ENCODE assay signal across 8 cellular contexts in genomic region chr1:156106624-156107488, GRCh38. TPM values are rescaled to one million over a fixed set of nuclear protein-coding genes. Genes with fewer than 3 reads are reported as not detected.
DNase-seq lines count a peak whose midpoint lies in the region; ATAC-seq, FAIRE-seq and TF ChIP-seq lines count a peak whose summit lies in the region.

No MANE protein-coding gene starts in this region.

- H3K4me2 ChIP-seq in KMS-11 (peak overlapping the region; percentile 99), HepG2 (ENCODE audit: low read depth, low read length) (peak overlapping the region; percentile 93)

- 21% methylated on average over 13 of the region's 14 CpGs for WGBS in HepG2 (ENCODE audit: low lambda C conversion rate)
- 58% methylated on average over 14 of the region's 14 CpGs for WGBS in thymus

- TF ChIP-seq POLR2A in HepG2 (IDR thresholded peaks at IDR 0.05; ENCODE audit: insufficient read depth in 1 of 2, low read depth in 2 of 2, low read length in 2 of 2), result no peak

- H3K27ac ChIP-seq in KMS-11, result peak overlapping the region; percentile 97
- peak overlapping the region; percentile 60 for H3K27ac ChIP-seq in HepG2 (ENCODE audit: extremely low read length, insufficient read depth, low read length)
- H3K27ac ChIP-seq in thymus (ENCODE audit: low read depth), result peak overlapping the region; percentile 52

- in situ Hi-C loops in HepG2 (cut with HindIII; ENCODE audit: extremely low pct_ligation_motif_present, low pct_unique_long_range_greater_than_20kb), result no loop called here

- no peak for TF ChIP-seq RAD21 in HepG2 (CRISPR knock-in tag; IDR thresholded peaks at IDR 0.05)

- DNase-seq in ELF-1 (ENCODE audit: low read depth, low spot score) (peak; percentile 95), MCF 10A (ENCODE audit: unreplicated experiment) (no peak), HepG2 (ENCODE audit: low spot score) (no peak), NCI-H1694 treated with DMSO at 0.1 percent for 48 hours (lab: John Stamatoyannopoulos, UW) (no peak), NCI-H2196 treated with DMSO at 0.1 percent for 48 hours (lab: John Stamatoyannopoulos, UW; ENCODE audit: unreplicated experiment) (no peak)

- H3K27me3 Mint-ChIP-seq in MCF 10A (ENCODE audit: insufficient read depth, unreplicated experiment), result no peaks in the 10 kb centered on the region

- no peaks in the 10 kb centered on the region for H4K20me1 ChIP-seq in KMS-11 (ENCODE audit: insufficient read depth)
- no peaks in the 10 kb centered on the region for H4K20me1 ChIP-seq in HepG2 (ENCODE audit: insufficient read depth, low read length)

- H3K79me2 ChIP-seq in KMS-11 (ENCODE audit: insufficient read depth, low read depth) (no peaks in the 10 kb centered on the region), HepG2 (ENCODE audit: insufficient read depth, low read length) (no peaks in the 10 kb centered on the region)

- TF ChIP-seq EP300 in HepG2 (IDR thresholded peaks at IDR 0.05; ENCODE audit: low read depth in 2 of 2, low read length in 2 of 2) (no peak), HepG2 (CRISPR knock-in tag; IDR thresholded peaks at IDR 0.05; ENCODE audit: borderline replicate concordance) (no peak)

- peak overlapping the region; percentile 97 for H3K9ac ChIP-seq in KMS-11
- H3K9ac ChIP-seq in HepG2 (ENCODE audit: insufficient read depth, low read depth, low read length), result peak overlapping the region; percentile 71

- TSS peak; percentile 82 for BruUV-seq in MCF 10A (replicated peaks; lab: Mats Ljungman, UMichigan)
- BruUV-seq in HepG2 (replicated peaks; lab: Mats Ljungman, UMichigan), result TSS peak; percentile 76

- intact Hi-C loops in MCF 10A (cut with micrococcal nuclease), result loop anchor here (1.0 kb wide), 1 partner anchor 7 kb away; the partner anchor contains the start of gene LMNA
- intact Hi-C loops in HepG2 (cut with micrococcal nuclease; ENCODE audit: unreplicated experiment), result loop anchor here (1.0 kb wide), 1 partner anchor 21 kb away; no protein-coding TSS in a partner anchor

- peak overlapping the region; percentile 62 for H3K4me3 Mint-ChIP-seq in MCF 10A (ENCODE audit: unreplicated experiment)

- H3K4me1 ChIP-seq in KMS-11 (ENCODE audit: low read depth, poor library complexity, severe bottlenecking) (peaks cover 48% of the 10 kb centered on the region), HepG2 (ENCODE audit: insufficient read depth, low read length) (peaks cover 81% of the 10 kb centered on the region), thymus (ENCODE audit: control insufficient read depth, insufficient read depth, low read length) (no peaks in the 10 kb centered on the region)

- POLR2A ChIA-PET in MCF 10A (lab: Yijun Ruan, JAX) (interaction anchor here (0.6 to 28.2 kb wide), 11 partner anchors 8 to 176 kb away, joined by 3 to 960 read pairs (median 3); partner anchors contain the start of genes LMNA, PMF1 and SMG5), HepG2 (lab: Yijun Ruan, JAX) (interaction anchor here (0.9 to 6.9 kb wide), 7 partner anchors 8 to 21 kb away, joined by 3 to 84 read pairs (median 44); partner anchors contain the start of gene LMNA)

- H3K36me3 ChIP-seq in KMS-11 (ENCODE audit: insufficient read depth), result no peaks in the 10 kb centered on the region
- no peaks in the 10 kb centered on the region for H3K36me3 ChIP-seq in HepG2 (replicated peaks in 1 of 2; ENCODE audit: control insufficient read depth in 1 of 2, insufficient read depth in 2 of 2, low read length in 2 of 2)
- H3K36me3 ChIP-seq in thymus (ENCODE audit: control insufficient read depth, insufficient read depth), result no peaks in the 10 kb centered on the region

- peak overlapping the region; percentile 89 for H2AFZ ChIP-seq in KMS-11 (ENCODE audit: low read depth)
- no peak overlapping the region for H2AFZ ChIP-seq in HepG2 (ENCODE audit: low read length)

- ATAC-seq in HepG2, result peak; percentile 8
- no peak for ATAC-seq in HG02763 (IDR thresholded peaks at IDR 0.05; ENCODE audit: unreplicated experiment)

- H3K4me3 ChIP-seq in KMS-11 (IDR thresholded peaks at IDR 0.05; ENCODE audit: insufficient read depth, low read depth, low read length) (no peak overlapping the region), HepG2 (replicated peaks in 1 of 3; ENCODE audit: insufficient read depth in 1 of 3, low read depth in 2 of 3, low read length in 3 of 3) (peak overlapping the region; percentile 45 to 74 (median 51); a peak in 5 of 6 replicates), thymus (ENCODE audit: low read length) (peak overlapping the region; percentile 51)

- H3K9me3 ChIP-seq in HepG2 (ENCODE audit: low read length) (no peaks in the 10 kb centered on the region), thymus (ENCODE audit: control insufficient read depth) (no peaks in the 10 kb centered on the region)

- peaks cover 63% of the 10 kb centered on the region for H3K4me1 Mint-ChIP-seq in MCF 10A (ENCODE audit: insufficient read depth, unreplicated experiment)

- H3K9me3 Mint-ChIP-seq in MCF 10A (ENCODE audit: unreplicated experiment), result no peaks in the 10 kb centered on the region

- CTCF ChIA-PET in MCF 10A (lab: Yijun Ruan, JAX), result interaction anchor here (0.5 to 26.9 kb wide), 9 partner anchors 16 to 248 kb away, joined by 3 to 1892 read pairs (median 4); partner anchors contain the start of genes LMNA, SEMA4A and SYT11
- CTCF ChIA-PET in HepG2 (lab: Yijun Ruan, JAX; ENCODE audit: low intra/inter-chr PET ratio, low total read pairs), result no interaction called here

- no peak for FAIRE-seq in HepG2 (lab: Jason Lieb, UNC)

- H3K27me3 ChIP-seq in KMS-11 (ENCODE audit: insufficient read depth, low read depth), result no peaks in the 10 kb centered on the region
- H3K27me3 ChIP-seq in HepG2 (ENCODE audit: control insufficient read depth in 1 of 2, insufficient read depth in 2 of 2, low read length in 2 of 2), result 0 out of 5 replicates have a peak, but pooled peaks cover 0 to 8% of the 10 kb centered on the region in 2 experiments
- peaks cover 3% of the 10 kb centered on the region for H3K27me3 ChIP-seq in thymus (ENCODE audit: control insufficient read depth, insufficient read depth)

- TF ChIP-seq CTCF in KMS-11 (conservative IDR thresholded peaks at IDR 0.05; ENCODE audit: low read depth, low read length), result 0 out of 2 replicates have a peak, but pooled peaks have one; percentile 14
- TF ChIP-seq CTCF in MCF 10A (IDR thresholded peaks at IDR 0.05; ENCODE audit: unreplicated experiment), result no peak
- no peak for TF ChIP-seq CTCF in HepG2 (CRISPR knock-in tag; IDR thresholded peaks at IDR 0.05)

- H3K27ac Mint-ChIP-seq in MCF 10A (ENCODE audit: low read depth, unreplicated experiment), result peak overlapping the region; percentile 91

- peaks cover 7% of the 10 kb centered on the region for H3K36me3 Mint-ChIP-seq in MCF 10A (ENCODE audit: insufficient read depth, unreplicated experiment)

RNA-seq across cellular contexts. Expression of gene LMNA, which starts 7.7 kb away (rescaled TPM):
- total RNA-seq in MCF 10A (2022) (620 and 716 TPM in 2 replicates), HepG2 (2016; rRNA removed; fragmentation: Illumina TruSeq; extraction: Trizol) (190 and 225 TPM in 2 replicates)
- total RNA-seq in HepG2 (2016; cell fraction: cytosol; rRNA removed; fragmentation: Illumina TruSeq; extraction: Trizol; ENCODE audit: low read depth), result 16.7 and 20.3 TPM in 2 replicates
- total RNA-seq in HepG2 (2016; cell fraction: insoluble cytoplasmic fraction; rRNA removed; fragmentation: Illumina TruSeq; extraction: Trizol), result 150 and 214 TPM in 2 replicates
- 22.8 and 26.6 TPM in 2 replicates for total RNA-seq in HepG2 (2016; cell fraction: membrane; rRNA removed; fragmentation: Illumina TruSeq; extraction: Trizol)
- total RNA-seq in HepG2 (2016; cell fraction: nucleus; rRNA removed; fragmentation: Illumina TruSeq; extraction: Trizol), result 106 and 117 TPM in 2 replicates
- polyA plus RNA-seq in HepG2 (2011; rRNA removed) (107 and 110 TPM in 2 replicates), thymus (68.3 TPM)
- 79.6 and 122 TPM in 2 replicates for polyA plus RNA-seq in HepG2 (2011; cell fraction: cytosol; rRNA removed)
- polyA plus RNA-seq in HepG2 (2011; cell fraction: nucleus; rRNA removed), result 236 and 366 TPM in 2 replicates
- polyA plus RNA-seq in HepG2 (2012), result 86.7 and 101 TPM in 2 replicates
- polyA plus RNA-seq in HepG2 (2016; cell fraction: cytosol; fragmentation: Illumina TruSeq; extraction: Trizol; ENCODE audit: low read depth), result 11.1 and 13.2 TPM in 2 replicates
- 143 and 179 TPM in 2 replicates for polyA plus RNA-seq in HepG2 (2016; cell fraction: insoluble cytoplasmic fraction; fragmentation: Illumina TruSeq; extraction: Trizol; ENCODE audit: low read depth)
- 12.6 and 16.9 TPM in 2 replicates for polyA plus RNA-seq in HepG2 (2016; cell fraction: membrane; fragmentation: Illumina TruSeq; extraction: Trizol; ENCODE audit: low read depth)
- polyA plus RNA-seq in HepG2 (2016; cell fraction: nucleus; fragmentation: Illumina TruSeq; extraction: Trizol; ENCODE audit: insufficient read depth, low read depth), result 177 and 182 TPM in 2 replicates
- polyA minus RNA-seq in HepG2 (2011; rRNA and poly(A)+ RNA removed; ENCODE audit: low replicate concordance), result 159 and 307 TPM in 2 replicates
- polyA minus RNA-seq in HepG2 (2011; cell fraction: cytosol; rRNA and poly(A)+ RNA removed), result 120 and 130 TPM in 2 replicates
- 67.7 and 70.4 TPM in 2 replicates for polyA minus RNA-seq in HepG2 (2011; cell fraction: nucleus; rRNA and poly(A)+ RNA removed)

RNA-seq across cellular contexts. Expression of gene MEX3A, which starts 24.6 kb away (rescaled TPM):
- 0.88 and 0.91 TPM in 2 replicates for total RNA-seq in MCF 10A (2022)
- 7.6 TPM in 2 replicates for total RNA-seq in HepG2 (2016; rRNA removed; fragmentation: Illumina TruSeq; extraction: Trizol)
- total RNA-seq in HepG2 (2016; cell fraction: cytosol; rRNA removed; fragmentation: Illumina TruSeq; extraction: Trizol; ENCODE audit: low read depth), result 1.4 and 2.5 TPM in 2 replicates
- 5.3 and 7.9 TPM in 2 replicates for total RNA-seq in HepG2 (2016; cell fraction: insoluble cytoplasmic fraction; rRNA removed; fragmentation: Illumina TruSeq; extraction: Trizol)
- total RNA-seq in HepG2 (2016; cell fraction: membrane; rRNA removed; fragmentation: Illumina TruSeq; extraction: Trizol), result 4.5 and 7.8 TPM in 2 replicates
- 6.2 and 7.5 TPM in 2 replicates for total RNA-seq in HepG2 (2016; cell fraction: nucleus; rRNA removed; fragmentation: Illumina TruSeq; extraction: Trizol)
- polyA plus RNA-seq in HepG2 (2011; rRNA removed), result 9.0 and 9.1 TPM in 2 replicates
- polyA plus RNA-seq in HepG2 (2011; cell fraction: cytosol; rRNA removed), result 7.3 and 8.1 TPM in 2 replicates
- polyA plus RNA-seq in HepG2 (2011; cell fraction: nucleus; rRNA removed), result 11.9 and 12.9 TPM in 2 replicates
- polyA plus RNA-seq in HepG2 (2012), result 4.3 and 9.1 TPM in 2 replicates
- polyA plus RNA-seq in HepG2 (2016; cell fraction: cytosol; fragmentation: Illumina TruSeq; extraction: Trizol; ENCODE audit: low read depth), result 2.9 and 3.3 TPM in 2 replicates
- polyA plus RNA-seq in HepG2 (2016; cell fraction: insoluble cytoplasmic fraction; fragmentation: Illumina TruSeq; extraction: Trizol; ENCODE audit: low read depth), result 10.7 and 11.1 TPM in 2 replicates
- 4.7 and 6.0 TPM in 2 replicates for polyA plus RNA-seq in HepG2 (2016; cell fraction: membrane; fragmentation: Illumina TruSeq; extraction: Trizol; ENCODE audit: low read depth)
- polyA plus RNA-seq in HepG2 (2016; cell fraction: nucleus; fragmentation: Illumina TruSeq; extraction: Trizol; ENCODE audit: insufficient read depth, low read depth), result 14.7 and 15.4 TPM in 2 replicates
- 2.3 and 13.0 TPM in 2 replicates for polyA minus RNA-seq in HepG2 (2011; rRNA and poly(A)+ RNA removed; ENCODE audit: low replicate concordance)
- polyA minus RNA-seq in HepG2 (2011; cell fraction: cytosol; rRNA and poly(A)+ RNA removed), result 10.6 and 11.8 TPM in 2 replicates
- 4.1 and 6.2 TPM in 2 replicates for polyA minus RNA-seq in HepG2 (2011; cell fraction: nucleus; rRNA and poly(A)+ RNA removed)
- polyA plus RNA-seq in thymus, result 0.55 TPM

RNA-seq across cellular contexts. Expression of gene RAB25, which starts 45.9 kb away (rescaled TPM):
- total RNA-seq in MCF 10A (2022), result 1.6 and 5.5 TPM in 2 replicates
- total RNA-seq in HepG2 (2016; rRNA removed; fragmentation: Illumina TruSeq; extraction: Trizol), result 0.20 TPM in 1 of 2 replicates, not detected in the other
- not detected in 2 replicates for total RNA-seq in HepG2 (2016; cell fraction: cytosol; rRNA removed; fragmentation: Illumina TruSeq; extraction: Trizol; ENCODE audit: low read depth)
- total RNA-seq in HepG2 (2016; cell fraction: insoluble cytoplasmic fraction; rRNA removed; fragmentation: Illumina TruSeq; extraction: Trizol), result 0.17 TPM in 1 of 2 replicates, not detected in the other
- 0.17 TPM in 1 of 2 replicates, not detected in the other for total RNA-seq in HepG2 (2016; cell fraction: membrane; rRNA removed; fragmentation: Illumina TruSeq; extraction: Trizol)
- not detected in 2 replicates for total RNA-seq in HepG2 (2016; cell fraction: nucleus; rRNA removed; fragmentation: Illumina TruSeq; extraction: Trizol)
- polyA plus RNA-seq in HepG2 (2011; rRNA removed), result 0.12 and 0.22 TPM in 2 replicates
- polyA plus RNA-seq in HepG2 (2011; cell fraction: cytosol; rRNA removed), result 0.12 and 0.21 TPM in 2 replicates
- polyA plus RNA-seq in HepG2 (2011; cell fraction: nucleus; rRNA removed), result 0.33 and 0.37 TPM in 2 replicates
- 0.33 and 0.34 TPM in 2 replicates for polyA plus RNA-seq in HepG2 (2012)
- polyA plus RNA-seq in HepG2 (2016; cell fraction: cytosol; fragmentation: Illumina TruSeq; extraction: Trizol; ENCODE audit: low read depth), result not detected in 2 replicates
- polyA plus RNA-seq in HepG2 (2016; cell fraction: insoluble cytoplasmic fraction; fragmentation: Illumina TruSeq; extraction: Trizol; ENCODE audit: low read depth), result not detected in 2 replicates
- polyA plus RNA-seq in HepG2 (2016; cell fraction: membrane; fragmentation: Illumina TruSeq; extraction: Trizol; ENCODE audit: low read depth), result not detected in 2 replicates
- not detected in 2 replicates for polyA plus RNA-seq in HepG2 (2016; cell fraction: nucleus; fragmentation: Illumina TruSeq; extraction: Trizol; ENCODE audit: insufficient read depth, low read depth)
- not detected in 2 replicates for polyA minus RNA-seq in HepG2 (2011; rRNA and poly(A)+ RNA removed; ENCODE audit: low replicate concordance)
- not detected in 2 replicates for polyA minus RNA-seq in HepG2 (2011; cell fraction: cytosol; rRNA and poly(A)+ RNA removed)
- not detected in 2 replicates for polyA minus RNA-seq in HepG2 (2011; cell fraction: nucleus; rRNA and poly(A)+ RNA removed)
- polyA plus RNA-seq in thymus, result 43.1 TPM

RNA-seq across cellular contexts. Expression of gene SEMA4A, which starts 46.5 kb away (rescaled TPM):
- total RNA-seq in MCF 10A (2022) (1.5 and 4.7 TPM in 2 replicates), HepG2 (2016; rRNA removed; fragmentation: Illumina TruSeq; extraction: Trizol) (0.09 TPM in 1 of 2 replicates, not detected in the other)
- not detected in 2 replicates for total RNA-seq in HepG2 (2016; cell fraction: cytosol; rRNA removed; fragmentation: Illumina TruSeq; extraction: Trizol; ENCODE audit: low read depth)
- 0.15 TPM in 1 of 2 replicates, not detected in the other for total RNA-seq in HepG2 (2016; cell fraction: insoluble cytoplasmic fraction; rRNA removed; fragmentation: Illumina TruSeq; extraction: Trizol)
- total RNA-seq in HepG2 (2016; cell fraction: membrane; rRNA removed; fragmentation: Illumina TruSeq; extraction: Trizol), result not detected in 2 replicates
- total RNA-seq in HepG2 (2016; cell fraction: nucleus; rRNA removed; fragmentation: Illumina TruSeq; extraction: Trizol), result 0.13 TPM in 1 of 2 replicates, not detected in the other
- polyA plus RNA-seq in HepG2 (2011; rRNA removed) (0.14 and 0.20 TPM in 2 replicates), thymus (14.8 TPM)
- 0.08 and 0.09 TPM in 2 replicates for polyA plus RNA-seq in HepG2 (2011; cell fraction: cytosol; rRNA removed)
- polyA plus RNA-seq in HepG2 (2011; cell fraction: nucleus; rRNA removed), result 0.21 and 0.61 TPM in 2 replicates
- 0.19 and 0.21 TPM in 2 replicates for polyA plus RNA-seq in HepG2 (2012)
- not detected in 2 replicates for polyA plus RNA-seq in HepG2 (2016; cell fraction: cytosol; fragmentation: Illumina TruSeq; extraction: Trizol; ENCODE audit: low read depth)
- 0.45 TPM in 1 of 2 replicates, not detected in the other for polyA plus RNA-seq in HepG2 (2016; cell fraction: insoluble cytoplasmic fraction; fragmentation: Illumina TruSeq; extraction: Trizol; ENCODE audit: low read depth)
- not detected in 2 replicates for polyA plus RNA-seq in HepG2 (2016; cell fraction: membrane; fragmentation: Illumina TruSeq; extraction: Trizol; ENCODE audit: low read depth)
- 0.15 TPM in 1 of 2 replicates, not detected in the other for polyA plus RNA-seq in HepG2 (2016; cell fraction: nucleus; fragmentation: Illumina TruSeq; extraction: Trizol; ENCODE audit: insufficient read depth, low read depth)
- polyA minus RNA-seq in HepG2 (2011; rRNA and poly(A)+ RNA removed; ENCODE audit: low replicate concordance), result 0.88 and 18.6 TPM in 2 replicates
- polyA minus RNA-seq in HepG2 (2011; cell fraction: cytosol; rRNA and poly(A)+ RNA removed), result not detected in 2 replicates
- polyA minus RNA-seq in HepG2 (2011; cell fraction: nucleus; rRNA and poly(A)+ RNA removed), result 0.39 TPM in 1 of 2 replicates, not detected in the other

RNA-seq across cellular contexts. Expression of gene LAMTOR2, which starts 52.3 kb away (rescaled TPM):
- 88.1 and 104 TPM in 2 replicates for total RNA-seq in MCF 10A (2022)
- total RNA-seq in HepG2 (2016; rRNA removed; fragmentation: Illumina TruSeq; extraction: Trizol), result 66.4 and 84.0 TPM in 2 replicates
- 39.6 and 58.1 TPM in 2 replicates for total RNA-seq in HepG2 (2016; cell fraction: cytosol; rRNA removed; fragmentation: Illumina TruSeq; extraction: Trizol; ENCODE audit: low read depth)
- total RNA-seq in HepG2 (2016; cell fraction: insoluble cytoplasmic fraction; rRNA removed; fragmentation: Illumina TruSeq; extraction: Trizol), result 68.2 and 78.9 TPM in 2 replicates
- total RNA-seq in HepG2 (2016; cell fraction: membrane; rRNA removed; fragmentation: Illumina TruSeq; extraction: Trizol), result 45.1 and 68.3 TPM in 2 replicates
- total RNA-seq in HepG2 (2016; cell fraction: nucleus; rRNA removed; fragmentation: Illumina TruSeq; extraction: Trizol), result 22.4 and 23.2 TPM in 2 replicates
- polyA plus RNA-seq in HepG2 (2011; rRNA removed), result 36.5 and 44.9 TPM in 2 replicates
- polyA plus RNA-seq in HepG2 (2011; cell fraction: cytosol; rRNA removed), result 45.1 and 65.7 TPM in 2 replicates
- polyA plus RNA-seq in HepG2 (2011; cell fraction: nucleus; rRNA removed), result 14.0 and 16.2 TPM in 2 replicates
- polyA plus RNA-seq in HepG2 (2012), result 28.1 and 35.0 TPM in 2 replicates
- polyA plus RNA-seq in HepG2 (2016; cell fraction: cytosol; fragmentation: Illumina TruSeq; extraction: Trizol; ENCODE audit: low read depth), result 49.1 and 78.5 TPM in 2 replicates
- polyA plus RNA-seq in HepG2 (2016; cell fraction: insoluble cytoplasmic fraction; fragmentation: Illumina TruSeq; extraction: Trizol; ENCODE audit: low read depth), result 91.2 and 98.7 TPM in 2 replicates
- 42.8 and 62.9 TPM in 2 replicates for polyA plus RNA-seq in HepG2 (2016; cell fraction: membrane; fragmentation: Illumina TruSeq; extraction: Trizol; ENCODE audit: low read depth)
- 45.4 and 50.6 TPM in 2 replicates for polyA plus RNA-seq in HepG2 (2016; cell fraction: nucleus; fragmentation: Illumina TruSeq; extraction: Trizol; ENCODE audit: insufficient read depth, low read depth)
- polyA minus RNA-seq in HepG2 (2011; rRNA and poly(A)+ RNA removed; ENCODE audit: low replicate concordance), result 18.1 and 65.8 TPM in 2 replicates
- polyA minus RNA-seq in HepG2 (2011; cell fraction: cytosol; rRNA and poly(A)+ RNA removed), result 8.4 and 8.6 TPM in 2 replicates
- polyA minus RNA-seq in HepG2 (2011; cell fraction: nucleus; rRNA and poly(A)+ RNA removed), result 6.3 and 9.4 TPM in 2 replicates
- 82.2 TPM for polyA plus RNA-seq in thymus
